Comparison of ENCODE assay signal across 9 cellular contexts in genomic region chr13:46571189-46571901, GRCh38. TPM values are rescaled to one million over a fixed set of nuclear protein-coding genes. Genes with fewer than 3 reads are reported as not detected.
DNase-seq lines count a peak whose midpoint lies in the region; ATAC-seq and TF ChIP-seq lines count a peak whose summit lies in the region.
"Had no signal": no experiment of that assay in that cellular context is flagged by ENCODE, and none has a peak within 500 bp of the region (broad histone marks: within the 10 kb centered on the region; RNA-seq: fewer than 3 reads in every experiment).

No MANE protein-coding gene starts in this region.

- peaks cover 12% of the 10 kb centered on the region for H3K4me1 ChIP-seq in fibroblast of lung (ENCODE audit: control insufficient read depth, extremely low read depth, insufficient read depth, low read length)
- H3K4me1 ChIP-seq in naive thymus-derived CD4-positive, alpha-beta T cell (ENCODE audit: control insufficient read depth in 2 of 2, insufficient read depth in 2 of 2, low read length in 2 of 2) = no peaks in the 10 kb centered on the region

- H3K4me2 ChIP-seq in fibroblast of lung (ENCODE audit: extremely low read depth, insufficient read depth, low read length) = peak overlapping the region; percentile 42

- no peaks in the 10 kb centered on the region for H3K9me3 Mint-ChIP-seq in naive thymus-derived CD4-positive, alpha-beta T cell
- H3K9me3 Mint-ChIP-seq: central memory CD8-positive, alpha-beta T cell had no signal

- DNase-seq in Right ventricle myocardium inferior (ENCODE audit: missing footprints) (no peak), cardiac septum (ENCODE audit: low spot score) (no peak), fibroblast of lung (ENCODE audit: low read depth in 2 of 2) (peak; percentile 63 to 83), HK-2 (ENCODE audit: unreplicated experiment) (no peak), mesenteric fat pad (ENCODE audit: low spot score) (no peak)
- no peak for DNase-seq in naive thymus-derived CD4-positive, alpha-beta T cell

- CTCF ChIA-PET in naive thymus-derived CD4-positive, alpha-beta T cell (lab: Charles Lee) = interaction anchor here (1.4 kb wide), 1 partner anchor 19 kb away, joined by 3 read pairs; no protein-coding TSS in a partner anchor

- H3K4me3 Mint-ChIP-seq in naive thymus-derived CD4-positive, alpha-beta T cell = peak overlapping the region in 1 of 10 donors; percentile 25
- H3K4me3 Mint-ChIP-seq: central memory CD8-positive, alpha-beta T cell had no signal

- TF ChIP-seq CTCF in fibroblast of lung (conservative IDR thresholded peaks at IDR 0.05 in 1 of 2, IDR thresholded peaks at IDR 0.05 in 1 of 2; ENCODE audit: low read depth in 1 of 2, low read length in 2 of 2) = no peak

- peak overlapping the region in 1 of 9 donors; percentile 12 for H3K27ac Mint-ChIP-seq in naive thymus-derived CD4-positive, alpha-beta T cell

- H4K20me1 ChIP-seq in fibroblast of lung (ENCODE audit: control insufficient read depth, extremely low read depth, insufficient read depth, low read length) = no peaks in the 10 kb centered on the region

- ATAC-seq in Right ventricle myocardium inferior (peak; percentile 60), HG03520 (IDR thresholded peaks at IDR 0.05; ENCODE audit: unreplicated experiment) (peak; percentile 53), HG03139 (IDR thresholded peaks at IDR 0.05; ENCODE audit: unreplicated experiment) (no peak)
- no peak for ATAC-seq in naive thymus-derived CD4-positive, alpha-beta T cell

- no peaks in the 10 kb centered on the region for H3K27me3 ChIP-seq in fibroblast of lung (ENCODE audit: control insufficient read depth, insufficient read depth, low read length)
- H3K27me3 ChIP-seq in naive thymus-derived CD4-positive, alpha-beta T cell (ENCODE audit: control insufficient read depth in 2 of 2, insufficient read depth in 2 of 2, low read length in 2 of 2) = no peaks in the 10 kb centered on the region

- intact Hi-C loops in Right ventricle myocardium inferior (cut with DNase I) (no loop called here), cardiac septum (cut with DNase I) (no loop called here)
- intact Hi-C loops in naive thymus-derived CD4-positive, alpha-beta T cell (cut with micrococcal nuclease) = no loop called here

- peaks cover 33 to 71% (median 50%) of the 10 kb centered on the region in 7 donors for H3K4me1 Mint-ChIP-seq in naive thymus-derived CD4-positive, alpha-beta T cell

- no peaks in the 10 kb centered on the region for H3K27me3 Mint-ChIP-seq in naive thymus-derived CD4-positive, alpha-beta T cell
- H3K27me3 Mint-ChIP-seq: central memory CD8-positive, alpha-beta T cell had no signal

- no peaks in the 10 kb centered on the region for H3K9me3 ChIP-seq in fibroblast of lung (ENCODE audit: control insufficient read depth, insufficient read depth, low read depth, low read length)
- H3K9me3 ChIP-seq in naive thymus-derived CD4-positive, alpha-beta T cell (ENCODE audit: control insufficient read depth in 2 of 3, low read length in 3 of 3) = no peaks in the 10 kb centered on the region

- POLR2A ChIA-PET in naive thymus-derived CD4-positive, alpha-beta T cell (lab: Charles Lee) = no interaction called here

- H3K9ac ChIP-seq in fibroblast of lung (ENCODE audit: insufficient read depth, low read length) = no peak overlapping the region

- H3K27ac ChIP-seq in fibroblast of lung (ENCODE audit: insufficient read depth, low read length) = peak overlapping the region; percentile 17
- no peak overlapping the region for H3K27ac ChIP-seq in naive thymus-derived CD4-positive, alpha-beta T cell (ENCODE audit: low read depth, low read length)

- H2AFZ ChIP-seq in fibroblast of lung (ENCODE audit: low read length) = no peak overlapping the region

- H3K36me3 ChIP-seq in fibroblast of lung (ENCODE audit: control insufficient read depth, insufficient read depth, low read length) = no peaks in the 10 kb centered on the region
- no peaks in the 10 kb centered on the region for H3K36me3 ChIP-seq in naive thymus-derived CD4-positive, alpha-beta T cell (ENCODE audit: control insufficient read depth in 2 of 3, insufficient read depth in 3 of 3, low read length in 3 of 3)

- H3K79me2 ChIP-seq in fibroblast of lung (ENCODE audit: control insufficient read depth, insufficient read depth, low read length) = peaks cover 34% of the 10 kb centered on the region

- no peak overlapping the region for H3K4me3 ChIP-seq in fibroblast of lung (replicated peaks in 1 of 4; ENCODE audit: control extremely low read depth in 1 of 4, insufficient read depth in 1 of 4, low read depth in 3 of 4, low read length in 4 of 4)
- no peak overlapping the region for H3K4me3 ChIP-seq in naive thymus-derived CD4-positive, alpha-beta T cell (ENCODE audit: low read length)

- peaks cover 0 to 20% (median 0%) of the 10 kb centered on the region in 5 donors for H3K36me3 Mint-ChIP-seq in naive thymus-derived CD4-positive, alpha-beta T cell

RNA-seq across cellular contexts. Expression of gene LRCH1, which starts 18.4 kb away (rescaled TPM):
- total RNA-seq in Right ventricle myocardium inferior (11.9 TPM), cardiac septum (19.3 TPM), fibroblast of lung (8.7 and 12.4 TPM in 2 replicates), mesenteric fat pad (21.0 TPM)
- polyA plus RNA-seq in fibroblast of lung = 12.0 and 12.9 TPM in 2 replicates
- 8.2 and 8.4 TPM in 2 replicates for polyA plus RNA-seq in fibroblast of lung (2012)
- polyA minus RNA-seq in fibroblast of lung (ENCODE audit: low replicate concordance) = 4.3 and 10.0 TPM in 2 replicates
- 10 to 100 TPM; 13.8 to 24.2 (median 15.5) TPM for total RNA-seq in naive thymus-derived CD4-positive, alpha-beta T cell
- polyA plus RNA-seq in naive thymus-derived CD4-positive, alpha-beta T cell = 1 to 10 TPM; 4.1 to 6.4 TPM

Comparison
In these comparisons a context has a peak if more than half of its experiments do, and no peak if none do; other contexts are left out.
1. ATAC-seq: peak in Right ventricle myocardium inferior (single experiment) and HG03520 (single experiment); none in naive thymus-derived CD4-positive, alpha-beta T cell (single experiment) and HG03139 (single experiment).
2. DNase-seq: peak in fibroblast of lung (2 of 2); none in Right ventricle myocardium inferior (single experiment), cardiac septum (single experiment), naive thymus-derived CD4-positive, alpha-beta T cell (0 of 9), HK-2 (single experiment) and mesenteric fat pad (single experiment).